Comparison of ENCODE assay signal across 1 cellular context in genomic region chr19:57815247-57816075, GRCh38.
TF ChIP-seq lines count a peak whose summit lies in the region.

No MANE protein-coding gene starts in this region.

TF ChIP-seq in K562, 482 proteins besides CTCF, POLR2A, EP300 and RAD21:
- TF ChIP-seq DDX20 (tag; IDR thresholded peaks at IDR 0.05; ENCODE audit: low read depth) (no peak), PRPF4 (IDR thresholded peaks at IDR 0.05; ENCODE audit: insufficient read depth, low read depth, low read length, poor library complexity, severe bottlenecking) (no peak), ATF6 (CRISPR knock-in tag; IDR thresholded peaks at IDR 0.05) (no peak), KLF1 (tag; IDR thresholded peaks at IDR 0.05) (no peak), ZNF408 (CRISPR knock-in tag; IDR thresholded peaks at IDR 0.05; ENCODE audit: low read depth) (no peak), ZNF551 (CRISPR knock-in tag; IDR thresholded peaks at IDR 0.05) (no peak), ZKSCAN3 (CRISPR knock-in tag; IDR thresholded peaks at IDR 0.05) (no peak), TRIM24 (IDR thresholded peaks at IDR 0.05) (no peak), KDM4B (IDR thresholded peaks at IDR 0.05; ENCODE audit: borderline replicate concordance in 2 of 2, low read depth in 1 of 2) (no peak), TBP (optimal IDR thresholded peaks at IDR 0.05; ENCODE audit: low read depth, low read length) (no peak), AFF4 (CRISPR knock-in tag; IDR thresholded peaks at IDR 0.05) (no peak), MTA2 (IDR thresholded peaks at IDR 0.05; ENCODE audit: low read depth) (no peak), SRSF7 (optimal IDR thresholded peaks at IDR 0.05; ENCODE audit: low read depth, low read length) (no peak), ZFPM2 (CRISPR knock-in tag; IDR thresholded peaks at IDR 0.05) (no peak), ATF4 (CRISPR knock-in tag; IDR thresholded peaks at IDR 0.05) (no peak)
- TF ChIP-seq, protein P1, sequence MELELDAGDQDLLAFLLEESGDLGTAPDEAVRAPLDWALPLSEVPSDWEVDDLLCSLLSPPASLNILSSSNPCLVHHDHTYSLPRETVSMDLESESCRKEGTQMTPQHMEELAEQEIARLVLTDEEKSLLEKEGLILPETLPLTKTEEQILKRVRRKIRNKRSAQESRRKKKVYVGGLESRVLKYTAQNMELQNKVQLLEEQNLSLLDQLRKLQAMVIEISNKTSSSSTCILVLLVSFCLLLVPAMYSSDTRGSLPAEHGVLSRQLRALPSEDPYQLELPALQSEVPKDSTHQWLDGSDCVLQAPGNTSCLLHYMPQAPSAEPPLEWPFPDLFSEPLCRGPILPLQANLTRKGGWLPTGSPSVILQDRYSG (tag; conservative IDR thresholded peaks at IDR 0.05; ENCODE audit: low read depth): no peak
- TF ChIP-seq, protein P2, sequence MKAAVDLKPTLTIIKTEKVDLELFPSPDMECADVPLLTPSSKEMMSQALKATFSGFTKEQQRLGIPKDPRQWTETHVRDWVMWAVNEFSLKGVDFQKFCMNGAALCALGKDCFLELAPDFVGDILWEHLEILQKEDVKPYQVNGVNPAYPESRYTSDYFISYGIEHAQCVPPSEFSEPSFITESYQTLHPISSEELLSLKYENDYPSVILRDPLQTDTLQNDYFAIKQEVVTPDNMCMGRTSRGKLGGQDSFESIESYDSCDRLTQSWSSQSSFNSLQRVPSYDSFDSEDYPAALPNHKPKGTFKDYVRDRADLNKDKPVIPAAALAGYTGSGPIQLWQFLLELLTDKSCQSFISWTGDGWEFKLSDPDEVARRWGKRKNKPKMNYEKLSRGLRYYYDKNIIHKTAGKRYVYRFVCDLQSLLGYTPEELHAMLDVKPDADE (conservative IDR thresholded peaks at IDR 0.05; ENCODE audit: control insufficient read depth, low read depth, low read length): no peak
- TF ChIP-seq, protein P3, sequence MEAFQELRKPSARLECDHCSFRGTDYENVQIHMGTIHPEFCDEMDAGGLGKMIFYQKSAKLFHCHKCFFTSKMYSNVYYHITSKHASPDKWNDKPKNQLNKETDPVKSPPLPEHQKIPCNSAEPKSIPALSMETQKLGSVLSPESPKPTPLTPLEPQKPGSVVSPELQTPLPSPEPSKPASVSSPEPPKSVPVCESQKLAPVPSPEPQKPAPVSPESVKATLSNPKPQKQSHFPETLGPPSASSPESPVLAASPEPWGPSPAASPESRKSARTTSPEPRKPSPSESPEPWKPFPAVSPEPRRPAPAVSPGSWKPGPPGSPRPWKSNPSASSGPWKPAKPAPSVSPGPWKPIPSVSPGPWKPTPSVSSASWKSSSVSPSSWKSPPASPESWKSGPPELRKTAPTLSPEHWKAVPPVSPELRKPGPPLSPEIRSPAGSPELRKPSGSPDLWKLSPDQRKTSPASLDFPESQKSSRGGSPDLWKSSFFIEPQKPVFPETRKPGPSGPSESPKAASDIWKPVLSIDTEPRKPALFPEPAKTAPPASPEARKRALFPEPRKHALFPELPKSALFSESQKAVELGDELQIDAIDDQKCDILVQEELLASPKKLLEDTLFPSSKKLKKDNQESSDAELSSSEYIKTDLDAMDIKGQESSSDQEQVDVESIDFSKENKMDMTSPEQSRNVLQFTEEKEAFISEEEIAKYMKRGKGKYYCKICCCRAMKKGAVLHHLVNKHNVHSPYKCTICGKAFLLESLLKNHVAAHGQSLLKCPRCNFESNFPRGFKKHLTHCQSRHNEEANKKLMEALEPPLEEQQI (IDR thresholded peaks at IDR 0.05): no peak
- TF ChIP-seq, protein P4, sequence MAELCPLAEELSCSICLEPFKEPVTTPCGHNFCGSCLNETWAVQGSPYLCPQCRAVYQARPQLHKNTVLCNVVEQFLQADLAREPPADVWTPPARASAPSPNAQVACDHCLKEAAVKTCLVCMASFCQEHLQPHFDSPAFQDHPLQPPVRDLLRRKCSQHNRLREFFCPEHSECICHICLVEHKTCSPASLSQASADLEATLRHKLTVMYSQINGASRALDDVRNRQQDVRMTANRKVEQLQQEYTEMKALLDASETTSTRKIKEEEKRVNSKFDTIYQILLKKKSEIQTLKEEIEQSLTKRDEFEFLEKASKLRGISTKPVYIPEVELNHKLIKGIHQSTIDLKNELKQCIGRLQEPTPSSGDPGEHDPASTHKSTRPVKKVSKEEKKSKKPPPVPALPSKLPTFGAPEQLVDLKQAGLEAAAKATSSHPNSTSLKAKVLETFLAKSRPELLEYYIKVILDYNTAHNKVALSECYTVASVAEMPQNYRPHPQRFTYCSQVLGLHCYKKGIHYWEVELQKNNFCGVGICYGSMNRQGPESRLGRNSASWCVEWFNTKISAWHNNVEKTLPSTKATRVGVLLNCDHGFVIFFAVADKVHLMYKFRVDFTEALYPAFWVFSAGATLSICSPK (IDR thresholded peaks at IDR 0.05; ENCODE audit: borderline replicate concordance): no peak
- TF ChIP-seq, protein P5, sequence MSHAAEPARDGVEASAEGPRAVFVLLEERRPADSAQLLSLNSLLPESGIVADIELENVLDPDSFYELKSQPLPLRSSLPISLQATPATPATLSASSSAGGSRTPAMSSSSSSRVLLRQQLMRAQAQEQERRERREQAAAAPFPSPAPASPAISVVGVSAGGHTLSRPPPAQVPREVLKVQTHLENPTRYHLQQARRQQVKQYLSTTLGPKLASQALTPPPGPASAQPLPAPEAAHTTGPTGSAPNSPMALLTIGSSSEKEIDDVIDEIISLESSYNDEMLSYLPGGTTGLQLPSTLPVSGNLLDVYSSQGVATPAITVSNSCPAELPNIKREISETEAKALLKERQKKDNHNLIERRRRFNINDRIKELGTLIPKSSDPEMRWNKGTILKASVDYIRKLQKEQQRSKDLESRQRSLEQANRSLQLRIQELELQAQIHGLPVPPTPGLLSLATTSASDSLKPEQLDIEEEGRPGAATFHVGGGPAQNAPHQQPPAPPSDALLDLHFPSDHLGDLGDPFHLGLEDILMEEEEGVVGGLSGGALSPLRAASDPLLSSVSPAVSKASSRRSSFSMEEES (CRISPR knock-in tag; IDR thresholded peaks at IDR 0.05): no peak
